22 cellular contexts compared by ENCODE assay signal in the genomic region with DNA sequence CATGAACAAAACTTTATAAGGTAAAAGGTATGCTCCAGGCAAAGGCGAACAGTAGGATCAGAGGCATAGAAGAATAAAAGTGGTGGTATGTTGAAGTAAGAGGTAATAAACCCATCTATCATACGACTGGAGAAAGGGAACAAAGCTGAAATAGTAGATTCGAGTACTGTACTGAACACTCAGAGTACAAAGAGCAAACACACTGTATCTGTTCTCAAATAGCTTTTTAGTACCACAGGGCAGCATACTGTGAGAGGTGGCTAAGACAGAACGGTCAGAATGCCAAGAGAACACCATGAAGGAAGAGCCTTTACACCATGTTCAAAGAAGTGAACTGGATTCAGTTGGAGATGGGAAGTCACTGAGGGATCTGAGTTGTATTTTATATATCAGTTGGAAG.
"Had no signal": no experiment of that assay in that cellular context is flagged by ENCODE, and none has a peak within 500 bp of the region (broad histone marks: within the 10 kb centered on the region; RNA-seq: fewer than 3 reads in every experiment).

No MANE protein-coding gene starts in this region.

- FAIRE-seq: endothelial cell of umbilical vein had no signal

- H3K4me1 Mint-ChIP-seq: nephron progenitor cell had no signal

- H3K4me3 ChIP-seq: cardiac muscle cell, right lobe of liver, skin epidermis, thyroid gland had no signal

- H3K9me3 ChIP-seq: right lobe of liver, thyroid gland had no signal

- H3K4me3 Mint-ChIP-seq: activated CD4-positive, alpha-beta memory T cell treated with anti-CD3 and anti-CD28 coated beads, Interleukin-2, amount 10 ng/mL, durations not matched to agents 7 days and 5 days; activated CD4-positive, alpha-beta T cell treated with anti-CD3 and anti-CD28 coated beads, Interleukin-2, amount 10 ng/mL, durations not matched to agents 24 days and 14 days; activated naive CD8-positive, alpha-beta T cell treated with anti-CD3 and anti-CD28 coated beads, Interleukin-2, amount 50 U/mL, for 24 hours; nephron progenitor cell; stimulated activated naive CD8-positive, alpha-beta T cell treated with anti-CD3 and anti-CD28 coated beads, Interleukin-15, Interleukin-2, amounts not matched to agents 100 ng/mL and 50 ng/mL, for 24 hours had no signal

- H3K9me3 Mint-ChIP-seq: activated CD4-positive, alpha-beta memory T cell treated with anti-CD3 and anti-CD28 coated beads, Interleukin-2, amount 10 ng/mL, durations not matched to agents 7 days and 5 days; activated CD4-positive, alpha-beta T cell treated with anti-CD3 and anti-CD28 coated beads, Interleukin-2, amount 10 ng/mL, durations not matched to agents 24 days and 14 days; activated naive CD8-positive, alpha-beta T cell treated with anti-CD3 and anti-CD28 coated beads, Interleukin-2, amount 50 U/mL, for 24 hours; activated T-helper 2 cell treated with anti-CD3 and anti-CD28 coated beads, Interferon-gamma antibody, Interleukin-2, Interleukin-4, amounts not matched to agents 10 μg/mL and 5 μg/mL and 100 μg/mL, durations not matched to agents 14 hours and 24 hours and 36 hours; nephron progenitor cell; stimulated activated naive CD8-positive, alpha-beta T cell treated with anti-CD3 and anti-CD28 coated beads, Interleukin-15, Interleukin-2, amounts not matched to agents 100 ng/mL and 50 ng/mL, for 24 hours had no signal

- H3K4me1 ChIP-seq: right lobe of liver had no signal

- DNase-seq: activated CD4-positive, alpha-beta memory T cell treated with anti-CD3 and anti-CD28 coated beads, Interleukin-2, amount 10 ng/mL, durations not matched to agents 7 days and 5 days; activated CD4-positive, alpha-beta T cell treated with anti-CD3 and anti-CD28 coated beads, Interleukin-2, amount 10 ng/mL, durations not matched to agents 24 days and 14 days; activated naive CD4-positive, alpha-beta T cell treated with Interleukin-2 at 50 U/mL for 16 hours; activated naive CD8-positive, alpha-beta T cell treated with anti-CD3 and anti-CD28 coated beads, Interleukin-2, amount 50 U/mL, for 24 hours; activated T-cell treated with anti-CD3 and anti-CD28 coated beads, Interleukin-2, amount 50 U/mL, for 1 hour; dermis blood vessel endothelial cell; effector CD8-positive, alpha-beta T cell; foreskin melanocyte; hippocampal formation; nephron progenitor cell; nucleus accumbens; right lobe of liver; stimulated activated CD4-positive, alpha-beta T cell treated with anti-CD3 and anti-CD28 coated beads, Interleukin-1b, Interleukin-23, amount 100 ng/mL, for 48 hours; substantia nigra; thyroid gland had no signal

- ATAC-seq: activated CD4-positive, CD25-positive, alpha-beta regulatory T cell treated with anti-CD3 and anti-CD28 coated beads, Interleukin-2, amount 50 U/mL, for 24 hours; activated naive CD8-positive, alpha-beta T cell treated with anti-CD3 and anti-CD28 coated beads, Interleukin-2, amount 50 U/mL, for 24 hours; esophagus mucosa; right lobe of liver had no signal

- H3K27me3 Mint-ChIP-seq: activated CD4-positive, alpha-beta memory T cell treated with anti-CD3 and anti-CD28 coated beads, Interleukin-2, amount 10 ng/mL, durations not matched to agents 7 days and 5 days; activated CD4-positive, alpha-beta T cell treated with anti-CD3 and anti-CD28 coated beads, Interleukin-2, amount 10 ng/mL, durations not matched to agents 24 days and 14 days; activated naive CD8-positive, alpha-beta T cell treated with anti-CD3 and anti-CD28 coated beads, Interleukin-2, amount 50 U/mL, for 24 hours; stimulated activated naive CD8-positive, alpha-beta T cell treated with anti-CD3 and anti-CD28 coated beads, Interleukin-15, Interleukin-2, amounts not matched to agents 100 ng/mL and 50 ng/mL, for 24 hours had no signal

- H3K27ac Mint-ChIP-seq: activated CD4-positive, alpha-beta memory T cell treated with anti-CD3 and anti-CD28 coated beads, Interleukin-2, amount 10 ng/mL, durations not matched to agents 7 days and 5 days; activated CD4-positive, alpha-beta T cell treated with anti-CD3 and anti-CD28 coated beads, Interleukin-2, amount 10 ng/mL, durations not matched to agents 24 days and 14 days; activated naive CD8-positive, alpha-beta T cell treated with anti-CD3 and anti-CD28 coated beads, Interleukin-2, amount 50 U/mL, for 24 hours; activated T-helper 2 cell treated with anti-CD3 and anti-CD28 coated beads, Interferon-gamma antibody, Interleukin-2, Interleukin-4, amounts not matched to agents 10 μg/mL and 5 μg/mL and 100 μg/mL, durations not matched to agents 14 hours and 24 hours and 36 hours; nephron progenitor cell; stimulated activated naive CD8-positive, alpha-beta T cell treated with anti-CD3 and anti-CD28 coated beads, Interleukin-15, Interleukin-2, amounts not matched to agents 100 ng/mL and 50 ng/mL, for 24 hours had no signal
